In the genomic region with DNA sequence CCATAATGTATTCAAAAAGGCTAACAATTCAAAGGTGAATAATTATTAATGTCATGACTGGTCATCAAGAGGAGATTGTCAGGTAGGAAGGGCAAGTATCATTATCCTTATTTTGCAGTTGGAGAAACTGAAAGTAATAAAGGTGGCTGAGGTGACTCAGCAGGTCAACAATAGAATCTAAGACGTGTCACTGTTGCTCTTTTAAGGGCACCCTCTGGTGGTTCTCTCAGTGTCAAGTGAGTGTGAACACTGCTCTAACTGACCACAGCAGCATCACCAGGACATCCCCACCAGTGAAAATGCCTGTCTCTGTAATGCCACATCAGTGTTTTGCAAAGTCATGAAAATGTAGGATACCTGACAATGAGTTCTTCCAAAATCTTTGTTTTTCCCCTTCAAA, we compare ENCODE assay signal across 9 cellular contexts.
A peak's percentile ranks its signal among the peaks of the same experiment; 100 is the strongest.
DNase-seq lines count a peak whose midpoint lies in the region; ATAC-seq and TF ChIP-seq lines count a peak whose summit lies in the region.
"Had no signal": no experiment of that assay in that cellular context is flagged by ENCODE, and none has a peak within 500 bp of the region (broad histone marks: within the 10 kb centered on the region; RNA-seq: fewer than 3 reads in every experiment).

No MANE protein-coding gene starts in this region.

- ATAC-seq in GM19467 (IDR thresholded peaks at IDR 0.05; ENCODE audit: unreplicated experiment) (peak; percentile 98), HG03066 (IDR thresholded peaks at IDR 0.05; ENCODE audit: low read depth, unreplicated experiment) (peak; percentile 99)

- TF ChIP-seq CTCF in GM10266 (IDR thresholded peaks at IDR 0.05; ENCODE audit: control insufficient read depth, insufficient read depth, low read depth, missing control alignments) (peak; percentile 22), mammary epithelial cell (conservative IDR thresholded peaks at IDR 0.05 in 1 of 2, IDR thresholded peaks at IDR 0.05 in 1 of 2; ENCODE audit: extremely low read depth in 1 of 2, insufficient read depth in 1 of 2, low read depth in 1 of 2, low read length in 2 of 2) (peak in 1 of 2 donors; percentile 31), left ventricle myocardium inferior (IDR thresholded peaks at IDR 0.05; ENCODE audit: borderline replicate concordance) (no peak)

- no peak overlapping the region for H3K4me2 ChIP-seq in mammary epithelial cell (ENCODE audit: insufficient read depth, low read depth, low read length)

- H3K4me1 ChIP-seq in mammary epithelial cell (ENCODE audit: insufficient read depth, low read length) (no peaks in the 10 kb centered on the region), left ventricle myocardium inferior (no peaks in the 10 kb centered on the region)

- no TSS peak for BruUV-seq in mammary epithelial cell (replicated peaks; lab: Mats Ljungman, UMichigan)

- no peaks in the 10 kb centered on the region for H3K9me3 ChIP-seq in mammary epithelial cell (replicated peaks; ENCODE audit: insufficient read depth, low read length)
- H3K9me3 ChIP-seq in left ventricle myocardium inferior (replicated peaks): no peaks in the 10 kb centered on the region

- no peaks in the 10 kb centered on the region for H3K79me2 ChIP-seq in mammary epithelial cell (ENCODE audit: insufficient read depth, low read length)

- no CpG with 5 or more reads among the region's 1 CpG for WGBS in mammary epithelial cell (ENCODE audit: low coverage, missing lambda C conversion rate)

- CTCF ChIA-PET in mammary epithelial cell (lab: Charles Lee; ENCODE audit: low non-redundant PET): interaction anchor here (0.7 kb wide), 1 partner anchor 742 kb away, joined by 3 read pairs; no protein-coding TSS in a partner anchor

- intact Hi-C loops in mammary epithelial cell (cut with micrococcal nuclease): no loop called here
- intact Hi-C loops in left ventricle myocardium inferior (cut with micrococcal nuclease): no loop called here

- H3K27me3 ChIP-seq in mammary epithelial cell (ENCODE audit: insufficient read depth, low read length) (no peaks in the 10 kb centered on the region), left ventricle myocardium inferior (ENCODE audit: low read depth) (no peaks in the 10 kb centered on the region)

- no peak overlapping the region for H3K27ac ChIP-seq in mammary epithelial cell (ENCODE audit: insufficient read depth, low read depth, low read length)
- H3K27ac ChIP-seq in left ventricle myocardium inferior (replicated peaks): no peak overlapping the region

- H3K36me3 ChIP-seq in mammary epithelial cell (ENCODE audit: insufficient read depth, low read length) (no peaks in the 10 kb centered on the region), left ventricle myocardium inferior (no peaks in the 10 kb centered on the region)

- in situ Hi-C loops in mammary epithelial cell (cut with MboI; ENCODE audit: low sequenced_read_pairs in 2 of 2): no loop called here

- H3K9ac ChIP-seq in mammary epithelial cell (ENCODE audit: insufficient read depth, low read length): no peak overlapping the region

- no peak overlapping the region for H2AFZ ChIP-seq in mammary epithelial cell (ENCODE audit: low read depth, low read length)

- dilution Hi-C loops in mammary epithelial cell (cut with HindIII; ENCODE audit: low sequenced_read_pairs): no loop called here

- no peak overlapping the region for H3K4me3 ChIP-seq in mammary epithelial cell (replicated peaks in 1 of 3; ENCODE audit: insufficient read depth in 1 of 3, low read depth in 2 of 3, low read length in 3 of 3)
- no peak overlapping the region for H3K4me3 ChIP-seq in left ventricle myocardium inferior

- H4K20me1 ChIP-seq in mammary epithelial cell (ENCODE audit: insufficient read depth, low read length): no peaks in the 10 kb centered on the region

- peak; percentile 17 for DNase-seq in GM10266 (ENCODE audit: extremely low spot score)
- DNase-seq in mammary epithelial cell: peak; percentile 33
- no peak for DNase-seq in stimulated activated CD4-positive, alpha-beta T cell treated with anti-CD3 and anti-CD28 coated beads, Interleukin-15, amount 100 ng/mL, for 24 hours
- no peak for DNase-seq in left ventricle myocardium inferior
- DNase-seq in activated effector memory CD4-positive, alpha-beta T cell treated with Interleukin-2 at 50 U/mL for 16 hours: no peak
- no peak for DNase-seq in NCI-H748 (lab: John Stamatoyannopoulos, UW; ENCODE audit: unreplicated experiment)
- DNase-seq: stimulated activated CD4-positive, alpha-beta T cell treated with anti-CD3 and anti-CD28 coated beads, Interleukin-4, amount 100 ng/mL, for 24 hours had no signal

Comparison
In these comparisons a context has a peak if more than half of its experiments do, and no peak if none do; other contexts are left out.
1. DNase-seq: peak in GM10266 (single experiment) and mammary epithelial cell (single experiment); none in stimulated activated CD4-positive, alpha-beta T cell treated with anti-CD3 and anti-CD28 coated beads, Interleukin-15, amount 100 ng/mL, for 24 hours (single experiment), left ventricle myocardium inferior (single experiment), activated effector memory CD4-positive, alpha-beta T cell treated with Interleukin-2 at 50 U/mL for 16 hours (single experiment) and NCI-H748 (single experiment).